Comparison of ENCODE assay signal across 8 cellular contexts in genomic region chrX:115561605-115562491, GRCh38. TPM values are rescaled to one million over a fixed set of nuclear protein-coding genes. Genes with fewer than 3 reads are reported as not detected.
DNase-seq lines count a peak whose midpoint lies in the region; ATAC-seq lines count a peak whose summit lies in the region.

No MANE protein-coding gene starts in this region.

- no peaks in the 10 kb centered on the region for H3K9me3 Mint-ChIP-seq in CD4-positive, CD25-positive, alpha-beta regulatory T cell
- no peaks in the 10 kb centered on the region for H3K9me3 Mint-ChIP-seq in activated naive CD8-positive, alpha-beta T cell (ENCODE audit: low read depth)
- H3K9me3 Mint-ChIP-seq in effector memory CD8-positive, alpha-beta T cell = no peaks in the 10 kb centered on the region

- peak overlapping the region; percentile 75 for H2AFZ ChIP-seq in trophoblast cell (ENCODE audit: insufficient read depth, low read length, poor library complexity)

- peaks cover 5% of the 10 kb centered on the region for H3K27me3 Mint-ChIP-seq in CD4-positive, CD25-positive, alpha-beta regulatory T cell
- peaks cover 3% of the 10 kb centered on the region for H3K27me3 Mint-ChIP-seq in activated naive CD8-positive, alpha-beta T cell
- H3K27me3 Mint-ChIP-seq in effector memory CD8-positive, alpha-beta T cell = no peaks in the 10 kb centered on the region

- peaks cover 6% of the 10 kb centered on the region for H3K27me3 ChIP-seq in CD4-positive, CD25-positive, alpha-beta regulatory T cell (ENCODE audit: control insufficient read depth, insufficient read depth, low read length)
- no peaks in the 10 kb centered on the region for H3K27me3 ChIP-seq in trophoblast cell (ENCODE audit: insufficient read depth, low read length)

- H3K9me3 ChIP-seq in CD4-positive, CD25-positive, alpha-beta regulatory T cell (ENCODE audit: control insufficient read depth in 2 of 2, low read length in 2 of 2) = no peaks in the 10 kb centered on the region
- no peaks in the 10 kb centered on the region for H3K9me3 ChIP-seq in trophoblast cell (ENCODE audit: insufficient read depth, low read depth, low read length)

- peak overlapping the region; percentile 15 for H2BK12ac ChIP-seq in trophoblast cell (ENCODE audit: low read length)

- no peak for DNase-seq in CD4-positive, CD25-positive, alpha-beta regulatory T cell
- DNase-seq in NCI-H1436 (lab: John Stamatoyannopoulos, UW) (peak; percentile 41), left cardiac atrium (peak; percentile 50), trophoblast cell (peak; percentile 3 to 27), NCI-H1930 (lab: John Stamatoyannopoulos, UW) (no peak)
- DNase-seq in effector memory CD8-positive, alpha-beta T cell = no peak

- intact Hi-C loops in left cardiac atrium (cut with DNase I) = no loop called here

- WGBS in trophoblast cell (ENCODE audit: extremely low coverage, insufficient coverage, insufficient read length) = no CpG with 5 or more reads among the region's 56 CpGs

- no peak overlapping the region for H3K27ac ChIP-seq in CD4-positive, CD25-positive, alpha-beta regulatory T cell (ENCODE audit: insufficient read depth, low read length, poor library complexity, severe bottlenecking)
- peak overlapping the region; percentile 93 for H3K27ac ChIP-seq in trophoblast cell (ENCODE audit: low read depth, low read length)

- H3K9ac ChIP-seq in trophoblast cell (ENCODE audit: low read length) = peak overlapping the region; percentile 50

- peak overlapping the region; percentile 99 for H3K4ac ChIP-seq in trophoblast cell (ENCODE audit: low read depth, low read length)

- no peak overlapping the region for H3K27ac Mint-ChIP-seq in CD4-positive, CD25-positive, alpha-beta regulatory T cell
- H3K27ac Mint-ChIP-seq in activated naive CD8-positive, alpha-beta T cell = no peak overlapping the region
- H3K27ac Mint-ChIP-seq in effector memory CD8-positive, alpha-beta T cell = no peak overlapping the region

- peak overlapping the region in 3 of 4 donors; percentile 41 to 66 (median 51) for H3K4me3 Mint-ChIP-seq in CD4-positive, CD25-positive, alpha-beta regulatory T cell
- H3K4me3 Mint-ChIP-seq in activated naive CD8-positive, alpha-beta T cell = peak overlapping the region; percentile 67
- H3K4me3 Mint-ChIP-seq in effector memory CD8-positive, alpha-beta T cell = no peak overlapping the region

- peak overlapping the region; percentile 85 for H4K8ac ChIP-seq in trophoblast cell (ENCODE audit: low read depth, low read length)

- H3K4me2 ChIP-seq in trophoblast cell (ENCODE audit: low read length) = peak overlapping the region; percentile 74

- no peaks in the 10 kb centered on the region for H3K36me3 Mint-ChIP-seq in CD4-positive, CD25-positive, alpha-beta regulatory T cell
- no peaks in the 10 kb centered on the region for H3K36me3 Mint-ChIP-seq in activated naive CD8-positive, alpha-beta T cell
- H3K36me3 Mint-ChIP-seq in effector memory CD8-positive, alpha-beta T cell (ENCODE audit: insufficient read depth) = no peaks in the 10 kb centered on the region

- peaks cover 12% of the 10 kb centered on the region for H3K79me2 ChIP-seq in trophoblast cell (ENCODE audit: control insufficient read depth, insufficient read depth, low read length, poor library complexity)

- peak overlapping the region; percentile 76 for H2BK120ac ChIP-seq in trophoblast cell (ENCODE audit: insufficient read depth, low read length, poor library complexity)

- peak overlapping the region; percentile 96 for H4K91ac ChIP-seq in trophoblast cell (ENCODE audit: low read depth, low read length)

- peak overlapping the region; percentile 15 for H2AK5ac ChIP-seq in trophoblast cell (ENCODE audit: low read length)

- H3K4me1 Mint-ChIP-seq in CD4-positive, CD25-positive, alpha-beta regulatory T cell = no peaks in the 10 kb centered on the region
- peaks cover 3% of the 10 kb centered on the region for H3K4me1 Mint-ChIP-seq in activated naive CD8-positive, alpha-beta T cell (ENCODE audit: low read depth)
- H3K4me1 Mint-ChIP-seq in effector memory CD8-positive, alpha-beta T cell (ENCODE audit: low read depth in 2 of 2) = no peaks in the 10 kb centered on the region

- peak overlapping the region; percentile 49 for H3K23ac ChIP-seq in trophoblast cell (ENCODE audit: low read length)

- H3K18ac ChIP-seq in trophoblast cell (ENCODE audit: low read length) = peak overlapping the region; percentile 76

- no peaks in the 10 kb centered on the region for H3K36me3 ChIP-seq in CD4-positive, CD25-positive, alpha-beta regulatory T cell (ENCODE audit: control insufficient read depth, insufficient read depth, low read length)
- H3K36me3 ChIP-seq in trophoblast cell (ENCODE audit: control insufficient read depth in 1 of 2, insufficient read depth in 2 of 2, low read length in 2 of 2) = no peaks in the 10 kb centered on the region

- peaks cover 8% of the 10 kb centered on the region for H3K4me1 ChIP-seq in CD4-positive, CD25-positive, alpha-beta regulatory T cell (ENCODE audit: control insufficient read depth, insufficient read depth, low read length, poor library complexity, severe bottlenecking)
- peaks cover 3 to 7% of the 10 kb centered on the region in 2 experiments for H3K4me1 ChIP-seq in trophoblast cell (ENCODE audit: control insufficient read depth in 1 of 2, insufficient read depth in 2 of 2, low read length in 2 of 2)

- H3K79me1 ChIP-seq in trophoblast cell (ENCODE audit: low read length) = peaks cover 14% of the 10 kb centered on the region

- peak overlapping the region; percentile 67 for H2BK5ac ChIP-seq in trophoblast cell (ENCODE audit: low read depth, low read length, poor library complexity)

- no peak overlapping the region for H3K4me3 ChIP-seq in CD4-positive, CD25-positive, alpha-beta regulatory T cell (ENCODE audit: low read depth, low read length)
- H3K4me3 ChIP-seq in trophoblast cell (ENCODE audit: low read depth, low read length) = peak overlapping the region; percentile 92

- no peak for ATAC-seq in CD4-positive, CD25-positive, alpha-beta regulatory T cell (ENCODE audit: low read depth in 2 of 2)
- peak; percentile 36 for ATAC-seq in GM21515 (IDR thresholded peaks at IDR 0.05; ENCODE audit: unreplicated experiment)
- peak; percentile 75 to 77 for ATAC-seq in left cardiac atrium
- no peak for ATAC-seq in effector memory CD8-positive, alpha-beta T cell (replicated peaks)

- H4K12ac ChIP-seq in trophoblast cell (ENCODE audit: low read depth, low read length) = peak overlapping the region; percentile 27

- H3K14ac ChIP-seq in trophoblast cell (ENCODE audit: low read length) = peak overlapping the region; percentile 68

RNA-seq across cellular contexts. Expression of gene PLS3, which starts 0.9 kb away (rescaled TPM):
- total RNA-seq in CD4-positive, CD25-positive, alpha-beta regulatory T cell = 1.5 TPM
- 1 to 10 TPM; 1.3 to 5.3 (median 3.5) TPM for polyA plus RNA-seq in CD4-positive, CD25-positive, alpha-beta regulatory T cell
- 10 to 100 TPM; 57.0 to 69.5 TPM for total RNA-seq in left cardiac atrium
- polyA plus RNA-seq in trophoblast cell (2013) = 140 and 145 TPM in 2 replicates

Comparison
In these comparisons a context has a peak if more than half of its experiments do, and no peak if none do; other contexts are left out.
1. ATAC-seq: peak in GM21515 (single experiment) and left cardiac atrium (2 of 2); none in CD4-positive, CD25-positive, alpha-beta regulatory T cell (0 of 2) and effector memory CD8-positive, alpha-beta T cell (single experiment).
2. DNase-seq: peak in NCI-H1436 (single experiment), left cardiac atrium (single experiment) and trophoblast cell (2 of 2); none in CD4-positive, CD25-positive, alpha-beta regulatory T cell (0 of 3), effector memory CD8-positive, alpha-beta T cell (0 of 3) and NCI-H1930 (0 of 2).
3. H3K4me3 Mint-ChIP-seq: peak in CD4-positive, CD25-positive, alpha-beta regulatory T cell (3 of 4) and activated naive CD8-positive, alpha-beta T cell (single experiment); none in effector memory CD8-positive, alpha-beta T cell (0 of 2).
4. RNA of gene PLS3, which starts 0.9 kb away (total RNA-seq): 57.0 to 69.5 TPM in left cardiac atrium; 1.5 TPM in CD4-positive, CD25-positive, alpha-beta regulatory T cell (single experiment); every median in the first group is over 10 times any median in the second.